In genomic region chr6:87741001-87741650, GRCh38 we compare ENCODE assay signal across 23 cellular contexts. TPM values are rescaled to one million over a fixed set of nuclear protein-coding genes. Genes with fewer than 3 reads are reported as not detected.
DNase-seq lines count a peak whose midpoint lies in the region; ATAC-seq lines count a peak whose summit lies in the region.
"Had no signal": no experiment of that assay in that cellular context is flagged by ENCODE, and none has a peak within 500 bp of the region (broad histone marks: within the 10 kb centered on the region; RNA-seq: fewer than 3 reads in every experiment).

No MANE protein-coding gene starts in this region.

- H4K20me1 ChIP-seq in BLaER1 = no peaks in the 10 kb centered on the region

- H3K4me3 ChIP-seq in BLaER1 = no peak overlapping the region
- H3K4me3 ChIP-seq: SJCRH30, thoracic aorta, vagina had no signal

- no peaks in the 10 kb centered on the region for H3K36me3 Mint-ChIP-seq in immature natural killer cell
- H3K36me3 Mint-ChIP-seq: naive thymus-derived CD8-positive, alpha-beta T cell had no signal

- H3K4me1 Mint-ChIP-seq in immature natural killer cell = peaks cover 16 to 48% of the 10 kb centered on the region in 2 donors

- peaks cover 0 to 3% (median 2%) of the 10 kb centered on the region in 3 donors for H3K27me3 Mint-ChIP-seq in immature natural killer cell (ENCODE audit: low read depth in 3 of 3)
- H3K27me3 Mint-ChIP-seq: naive thymus-derived CD8-positive, alpha-beta T cell; stimulated activated naive CD8-positive, alpha-beta T cell treated with anti-CD3 and anti-CD28 coated beads, Interleukin-15, Interleukin-2, amounts not matched to agents 100 ng/mL and 50 ng/mL, for 24 hours had no signal

- DNase-seq in DMS153 (lab: John Stamatoyannopoulos, UW) = peak; percentile 34
- no peak for DNase-seq in DMS153 treated with DMSO at 0.1 percent for 48 hours (lab: John Stamatoyannopoulos, UW; ENCODE audit: unreplicated experiment)
- peak; percentile 68 for DNase-seq in NCI-H69 (lab: John Stamatoyannopoulos, UW)
- DNase-seq in immature natural killer cell = no peak
- no peak for DNase-seq in NCI-H1694 treated with DMSO at 0.1 percent for 48 hours (lab: John Stamatoyannopoulos, UW)
- no peak for DNase-seq in OCI-M1 (lab: John Stamatoyannopoulos, UW)
- DNase-seq: activated T-cell treated with anti-CD3 and anti-CD28 coated beads, Interleukin-2, amount 50 U/mL, for 4 hours; amygdala; DMS79; left ventricle myocardium superior; MV-4-11; naive thymus-derived CD8-positive, alpha-beta T cell; NCI-H1436 treated with DMSO at 0.1 percent for 48 hours; NCI-H2171 treated with DMSO at 0.1 percent for 48 hours; NCI-H526; SJCRH30 had no signal

- H3K4me1 ChIP-seq in BLaER1 = peaks cover 12% of the 10 kb centered on the region; the same call in 1 of the 2 replicates
- H3K4me1 ChIP-seq: SJCRH30 had no signal

- H3K9me3 ChIP-seq in BLaER1 = no peaks in the 10 kb centered on the region
- H3K9me3 ChIP-seq: SJCRH30, thoracic aorta, vagina had no signal

- H3K4me2 ChIP-seq in BLaER1 = 0 out of 2 replicates have a peak overlapping the region, but pooled peaks have one; percentile 37

- H3K27ac ChIP-seq in BLaER1 = no peak overlapping the region
- H3K27ac ChIP-seq: 22Rv1, epithelial cell of prostate, SJCRH30, thoracic aorta, vagina had no signal

- H3K9me3 Mint-ChIP-seq in immature natural killer cell = no peaks in the 10 kb centered on the region

- no peaks in the 10 kb centered on the region for H3K36me3 ChIP-seq in BLaER1
- H3K36me3 ChIP-seq: SJCRH30, thoracic aorta, vagina had no signal

- no peak overlapping the region for H3K4me3 Mint-ChIP-seq in immature natural killer cell
- H3K4me3 Mint-ChIP-seq: activated T-cell treated with anti-CD3 and anti-CD28 coated beads, Interleukin-2, amount 50 U/mL, for 4 hours; stimulated activated naive CD8-positive, alpha-beta T cell treated with anti-CD3 and anti-CD28 coated beads, Interleukin-15, Interleukin-2, amounts not matched to agents 100 ng/mL and 50 ng/mL, for 24 hours had no signal

- ATAC-seq in HG02938 (IDR thresholded peaks at IDR 0.05; ENCODE audit: unreplicated experiment) = no peak
- ATAC-seq: left ventricle myocardium superior had no signal

- H3K27ac Mint-ChIP-seq in immature natural killer cell = peak overlapping the region in 4 of 6 donors; percentile 1 to 42 (median 24)

- no peaks in the 10 kb centered on the region for H3K27me3 ChIP-seq in BLaER1
- H3K27me3 ChIP-seq: SJCRH30, vagina had no signal

- H3K9ac ChIP-seq in BLaER1 = no peak overlapping the region

RNA-seq across cellular contexts. Expression of gene AKIRIN2, which starts 39.1 kb away (rescaled TPM):
- polyA plus RNA-seq in immature natural killer cell = 10 to 100 TPM; 35.6 to 53.8 (median 42.0) TPM

Comparison
In these comparisons a context has a peak if more than half of its experiments do, and no peak if none do; other contexts are left out.
1. DNase-seq: peak in DMS153 (single experiment) and NCI-H69 (single experiment); none in DMS153 treated with DMSO at 0.1 percent for 48 hours (single experiment), immature natural killer cell (0 of 3), NCI-H1694 treated with DMSO at 0.1 percent for 48 hours (single experiment) and OCI-M1 (single experiment).